ENCODE assay signal across 8 cellular contexts in the genomic region with DNA sequence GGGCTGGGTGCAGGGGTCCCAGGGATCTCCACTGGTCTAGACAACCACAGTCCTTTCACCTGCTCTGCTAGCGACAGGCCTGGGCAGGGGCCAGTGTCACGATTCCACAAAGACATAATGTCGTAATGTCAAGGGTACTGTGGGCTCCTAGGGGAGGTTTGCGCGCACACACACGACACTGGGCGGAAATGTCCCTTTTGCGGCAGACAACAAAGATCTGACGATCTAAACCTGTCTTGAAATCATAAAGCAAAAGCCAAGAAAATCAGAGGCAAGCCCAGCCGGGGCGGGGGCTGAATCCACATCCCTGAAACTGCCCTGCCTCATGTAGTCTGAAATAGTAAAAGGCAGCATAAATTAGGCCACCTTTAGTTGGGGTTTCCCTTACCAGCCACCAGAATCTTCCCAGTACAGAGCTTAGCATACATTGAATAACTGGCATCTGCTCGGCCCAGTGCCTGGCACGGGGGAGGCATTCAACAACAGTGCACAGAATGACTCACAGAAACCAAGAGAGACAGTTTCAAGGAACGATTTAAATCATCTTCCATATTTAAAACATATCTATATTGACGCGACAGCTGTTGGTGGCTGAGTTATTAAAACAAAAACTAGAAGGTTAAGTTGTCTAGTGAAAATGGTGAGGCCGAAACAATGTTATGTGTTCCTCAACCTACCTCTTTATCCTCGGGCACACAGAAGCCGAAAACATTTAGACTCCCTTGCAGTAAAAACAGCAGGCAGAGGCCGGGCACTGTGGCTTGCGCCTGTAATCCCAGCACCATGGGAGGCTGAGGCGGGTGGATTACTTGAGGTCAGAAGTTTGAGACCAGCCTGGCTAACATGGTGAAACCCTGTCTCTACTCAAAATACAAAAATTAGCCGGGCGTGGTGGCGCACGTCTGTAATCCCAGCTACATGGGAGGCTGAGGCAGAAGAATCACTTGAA.
DNase-seq lines count a peak whose midpoint lies in the region; ATAC-seq and TF ChIP-seq lines count a peak whose summit lies in the region.

No MANE protein-coding gene starts in this region.

- DNase-seq in M059J (ENCODE audit: low read depth) = peak; percentile 15
- peak; percentile 78 for DNase-seq in myocyte (ENCODE audit: low read depth)
- no peak for DNase-seq in SW480 (ENCODE audit: low spot score)
- no peak for DNase-seq in NCI-H748 (lab: John Stamatoyannopoulos, UW; ENCODE audit: unreplicated experiment)
- no peak for DNase-seq in NCI-H2196 treated with DMSO at 0.1 percent for 48 hours (lab: John Stamatoyannopoulos, UW; ENCODE audit: unreplicated experiment)
- DNase-seq in erythroblast (lab: John Stamatoyannopoulos, UW) = no peak

- ATAC-seq in GM18505 (IDR thresholded peaks at IDR 0.05; ENCODE audit: unreplicated experiment) = peak; percentile 97
- ATAC-seq in GM21717 (IDR thresholded peaks at IDR 0.05; ENCODE audit: unreplicated experiment) = peak; percentile 97

- TF ChIP-seq POLR2A in GM18505 (IDR thresholded peaks at IDR 0.05; ENCODE audit: borderline replicate concordance, extremely low read depth, insufficient read depth, insufficient read length) = no peak
- no peak for TF ChIP-seq POLR2A in erythroblast (IDR thresholded peaks at IDR 0.05; ENCODE audit: low read length)

Comparison
In these comparisons a context has a peak if more than half of its experiments do, and no peak if none do; other contexts are left out.
1. DNase-seq: peak in M059J (single experiment) and myocyte (single experiment); none in SW480 (single experiment), NCI-H748 (single experiment), NCI-H2196 treated with DMSO at 0.1 percent for 48 hours (single experiment) and erythroblast (0 of 2).